ENCODE assay signal across 27 cellular contexts in genomic region chr1:180135535-180135934, GRCh38.
"Had no signal": no experiment of that assay in that cellular context is flagged by ENCODE, and none has a peak within 500 bp of the region (broad histone marks: within the 10 kb centered on the region; RNA-seq: fewer than 3 reads in every experiment).

No MANE protein-coding gene starts in this region.

- H3K27ac ChIP-seq: left lung, lower lobe of right lung, pancreas, prostate gland, skin epidermis, stomach, thyroid gland, transverse colon, upper lobe of left lung, vagina had no signal

- H3K27me3 ChIP-seq: left lung, pancreas, stomach, testis, thyroid gland, transverse colon, upper lobe of left lung, vagina had no signal

- DNase-seq: kidney; left colon; left lung; lower lobe of right lung; mammary epithelial cell; mesenchymal stem cell; naive thymus-derived CD8-positive, alpha-beta T cell; nucleus accumbens; pancreas; posterior cingulate gyrus; retina; right cardiac atrium; stimulated activated CD4-positive, alpha-beta T cell treated with anti-CD3 and anti-CD28 coated beads, Interleukin-12 subunit alpha, Interleukin-12 subunit beta, amount 100 ng/mL, for 4 hours; stimulated activated CD4-positive, alpha-beta T cell treated with anti-CD3 and anti-CD28 coated beads, Interleukin-15, amount 100 ng/mL, for 24 hours; stimulated activated CD4-positive, alpha-beta T cell treated with anti-CD3 and anti-CD28 coated beads, Interleukin-2, amount 100 ng/mL, for 24 hours; stimulated activated CD4-positive, alpha-beta T cell treated with anti-CD3 and anti-CD28 coated beads, Interleukin-4, amount 100 ng/mL, for 1 hour; stimulated activated naive B cell treated with anti-CD40 and anti-IgM and Interleukin-4, amounts not matched to agents 10 μg/mL and 1 μg/mL and 100 μg/mL, for 72 hours; stimulated activated naive CD8-positive, alpha-beta T cell treated with anti-CD3 and anti-CD28 coated beads, Interleukin-15, Interleukin-2, amounts not matched to agents 100 U/mL and 50 U/mL, for 24 hours; stomach; testis; thyroid gland; transverse colon; upper lobe of left lung had no signal

- ATAC-seq: left lung; lower lobe of right lung; naive thymus-derived CD8-positive, alpha-beta T cell; pancreas; right cardiac atrium; sciatic nerve; stimulated activated naive B cell treated with anti-CD40 and anti-IgM and Interleukin-4, amounts not matched to agents 10 μg/mL and 1 μg/mL and 100 μg/mL, for 72 hours; stimulated activated naive CD8-positive, alpha-beta T cell treated with anti-CD3 and anti-CD28 coated beads, Interleukin-15, Interleukin-2, amounts not matched to agents 100 U/mL and 50 U/mL, for 24 hours had no signal

- H3K4me3 ChIP-seq: left lung, lower lobe of right lung, pancreas, prostate gland, skin epidermis, stomach, testis, thyroid gland, transverse colon, upper lobe of left lung, vagina had no signal

- H3K4me1 ChIP-seq: lower lobe of right lung, pancreas, prostate gland, stomach, thyroid gland, transverse colon, upper lobe of left lung, vagina had no signal

- FAIRE-seq: kidney, pancreas had no signal

- H3K36me3 ChIP-seq: left lung, lower lobe of right lung, pancreas, prostate gland, stomach, thyroid gland, transverse colon, upper lobe of left lung, vagina had no signal

- H3K9me3 ChIP-seq: left lung, lower lobe of right lung, prostate gland, stomach, testis, thyroid gland, transverse colon, upper lobe of left lung, vagina had no signal
